In the genomic region with DNA sequence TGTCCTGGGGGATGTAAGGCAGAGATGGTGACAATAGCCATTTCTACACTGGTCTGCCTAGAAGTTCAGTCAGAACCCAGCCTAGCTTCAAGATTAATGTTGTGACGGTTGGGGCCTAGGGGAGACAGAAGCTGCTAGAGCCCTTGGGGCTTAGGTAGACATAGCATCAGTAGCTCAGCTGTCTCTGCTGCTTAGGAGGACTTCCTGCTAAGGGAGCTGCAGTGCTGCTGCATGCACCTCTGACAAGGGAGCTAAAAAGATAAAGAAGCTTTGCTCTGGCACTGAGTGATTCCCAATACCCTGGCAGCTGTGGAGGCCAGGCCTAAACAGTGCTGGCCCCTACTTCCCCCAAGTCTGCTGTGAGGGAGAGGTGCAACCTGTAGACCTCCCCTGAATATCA, we compare ENCODE assay signal across 21 cellular contexts.
"Had no signal": no experiment of that assay in that cellular context is flagged by ENCODE, and none has a peak within 500 bp of the region (broad histone marks: within the 10 kb centered on the region; RNA-seq: fewer than 3 reads in every experiment).

No MANE protein-coding gene starts in this region.

- H3K27me3 ChIP-seq: colonic mucosa, esophagus muscularis mucosa, right atrium auricular region, spleen, thyroid gland had no signal

- H3K27ac ChIP-seq: colonic mucosa, esophagus muscularis mucosa, left ventricle myocardium inferior, pancreas, psoas muscle, right atrium auricular region, spleen, thyroid gland had no signal

- DNase-seq: activated CD8-positive, alpha-beta memory T cell treated with anti-CD3 and anti-CD28 coated beads for 24 hours; activated CD8-positive, alpha-beta memory T cell treated with anti-CD3 and anti-CD28 coated beads, Interleukin-2, amount 50 U/mL, for 4 hours; activated naive CD4-positive, alpha-beta T cell treated with Interleukin-2 at 50 U/mL for 16 hours; activated naive CD8-positive, alpha-beta T cell treated with anti-CD3 and anti-CD28 coated beads for 36 hours; activated T-cell treated with anti-CD3 and anti-CD28 coated beads, Interleukin-2, amount 50 U/mL, for 4 hours; amygdala; colonic mucosa; hippocampal formation; left ventricle myocardium inferior; midbrain; nephron progenitor cell; pancreas; psoas muscle; spleen; stimulated activated CD4-positive, alpha-beta T cell treated with anti-CD3 and anti-CD28 coated beads, Interleukin-4, amount 100 ng/mL, for 1 hour; stimulated activated naive CD8-positive, alpha-beta T cell treated with anti-CD3 and anti-CD28 coated beads, Interleukin-15, Interleukin-2, amounts not matched to agents 100 U/mL and 50 U/mL, for 24 hours; T-helper 9 cell; thyroid gland had no signal

- H3K27me3 Mint-ChIP-seq: activated naive CD8-positive, alpha-beta T cell treated with anti-CD3 and anti-CD28 coated beads for 36 hours had no signal

- ATAC-seq: activated T-cell treated with anti-CD3 and anti-CD28 coated beads, Interleukin-2, amount 50 U/mL, for 4 hours; pancreas; psoas muscle; stimulated activated naive CD8-positive, alpha-beta T cell treated with anti-CD3 and anti-CD28 coated beads, Interleukin-15, Interleukin-2, amounts not matched to agents 100 U/mL and 50 U/mL, for 24 hours; WTC11 had no signal

- H3K4me3 ChIP-seq: colonic mucosa, esophagus muscularis mucosa, left ventricle myocardium inferior, pancreas, psoas muscle, right atrium auricular region, spleen, thyroid gland had no signal

- H3K9me3 ChIP-seq: colonic mucosa, esophagus muscularis mucosa, left ventricle myocardium inferior, pancreas, psoas muscle, right atrium auricular region, spleen, thyroid gland had no signal

- H3K9me3 Mint-ChIP-seq: activated naive CD8-positive, alpha-beta T cell treated with anti-CD3 and anti-CD28 coated beads for 36 hours; activated T-cell treated with anti-CD3 and anti-CD28 coated beads, Interleukin-2, amount 50 U/mL, for 4 hours; WTC11 had no signal

- H3K4me1 ChIP-seq: colonic mucosa, esophagus muscularis mucosa, left ventricle myocardium inferior, pancreas, psoas muscle, right atrium auricular region, thyroid gland had no signal

- H3K36me3 ChIP-seq: colonic mucosa, esophagus muscularis mucosa, left ventricle myocardium inferior, pancreas, right atrium auricular region, spleen, thyroid gland had no signal

- H3K36me3 Mint-ChIP-seq: activated naive CD8-positive, alpha-beta T cell treated with anti-CD3 and anti-CD28 coated beads for 36 hours; WTC11 had no signal

- H3K4me3 Mint-ChIP-seq: activated naive CD8-positive, alpha-beta T cell treated with anti-CD3 and anti-CD28 coated beads for 36 hours; activated T-cell treated with anti-CD3 and anti-CD28 coated beads, Interleukin-2, amount 50 U/mL, for 4 hours; nephron progenitor cell; WTC11 had no signal

- H3K27ac Mint-ChIP-seq: activated naive CD8-positive, alpha-beta T cell treated with anti-CD3 and anti-CD28 coated beads for 36 hours; nephron progenitor cell; WTC11 had no signal
